6 cellular contexts compared by ENCODE assay signal in the genomic region with DNA sequence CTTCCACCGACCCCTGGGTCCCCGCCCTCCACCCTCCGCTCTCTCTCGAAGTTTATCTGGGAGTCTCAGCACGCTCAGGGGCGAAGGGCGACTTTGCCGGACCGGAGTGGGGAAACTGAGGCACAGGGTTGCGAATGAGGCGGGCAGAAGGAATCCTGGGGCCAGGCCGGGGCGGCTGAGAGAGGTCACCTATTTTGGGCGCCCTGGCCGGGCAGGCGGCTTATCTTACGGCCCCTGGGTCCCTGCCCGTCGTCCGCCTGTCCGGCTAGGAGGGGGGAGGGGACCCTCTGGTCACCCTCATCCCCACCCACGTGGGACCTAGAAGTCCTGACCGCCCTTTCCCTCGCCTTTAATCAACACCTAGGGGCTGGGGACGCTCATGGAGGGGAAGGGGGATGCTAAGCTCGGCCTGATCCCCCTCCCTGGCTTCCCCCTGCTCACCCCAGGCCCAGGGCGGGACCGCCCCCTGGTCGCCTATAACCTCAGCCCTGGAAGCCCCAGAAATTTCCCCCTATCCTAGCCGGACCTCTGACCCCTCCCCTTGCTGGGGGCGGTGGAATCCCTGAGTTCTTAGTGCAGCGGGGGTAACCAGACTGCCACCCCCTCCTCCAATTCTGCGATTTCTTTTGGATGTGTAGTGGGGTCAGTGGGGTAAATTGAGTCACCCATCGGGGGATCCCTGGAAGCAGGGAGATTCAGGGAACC. TPM values are rescaled to one million over a fixed set of nuclear protein-coding genes. Genes with fewer than 3 reads are reported as not detected.
DNase-seq lines count a peak whose midpoint lies in the region; ATAC-seq and TF ChIP-seq lines count a peak whose summit lies in the region.

No MANE protein-coding gene starts in this region.

- ATAC-seq in activated T-helper 17 cell treated with anti-CD3 and anti-CD28 coated beads, Interleukin-2, amount 50 U/mL, for 72 hours (replicated peaks), result no peak
- no peak for ATAC-seq in lung (ENCODE audit: insufficient read depth, low FRiP score)
- no peak for ATAC-seq in HG03280 (IDR thresholded peaks at IDR 0.05; ENCODE audit: unreplicated experiment)

- DNase-seq in HT-29 (ENCODE audit: low spot score), result peak; percentile 45
- DNase-seq in lung (ENCODE audit: low spot score), result no peak
- DNase-seq in NCI-H1105 treated with DMSO at 0.1 percent for 48 hours (lab: John Stamatoyannopoulos, UW), result no peak
- DNase-seq in kidney tubule cell (ENCODE audit: low spot score), result no peak

- H3K9me3 Mint-ChIP-seq in activated T-helper 17 cell treated with anti-CD3 and anti-CD28 coated beads, Interleukin-2, amount 50 U/mL, for 72 hours, result no peaks in the 10 kb centered on the region

- peaks cover 0 to 11% of the 10 kb centered on the region in 2 donors for H3K4me1 ChIP-seq in lung (ENCODE audit: control insufficient read depth in 2 of 2, insufficient read depth in 2 of 2, low read length in 2 of 2)

- no peak overlapping the region for H3K27ac Mint-ChIP-seq in activated T-helper 17 cell treated with anti-CD3 and anti-CD28 coated beads, Interleukin-2, amount 50 U/mL, for 72 hours

- H3K36me3 Mint-ChIP-seq in activated T-helper 17 cell treated with anti-CD3 and anti-CD28 coated beads, Interleukin-2, amount 50 U/mL, for 72 hours (ENCODE audit: low read depth), result peaks cover 64% of the 10 kb centered on the region

- H3K27ac ChIP-seq in lung (ENCODE audit: low read depth in 1 of 2, low read length in 1 of 2), result peak overlapping the region; percentile 84 to 88

- H3K4me1 Mint-ChIP-seq in activated T-helper 17 cell treated with anti-CD3 and anti-CD28 coated beads, Interleukin-2, amount 50 U/mL, for 72 hours, result peaks cover 23% of the 10 kb centered on the region

- H3K36me3 ChIP-seq in lung (ENCODE audit: control insufficient read depth in 2 of 2, insufficient read depth in 2 of 2, low read length in 2 of 2), result peaks cover 3 to 6% of the 10 kb centered on the region in 2 donors

- H3K27me3 ChIP-seq in lung (ENCODE audit: control insufficient read depth, insufficient read depth), result no peaks in the 10 kb centered on the region

- WGBS in lung, 2 donors, result 0 to 1% methylated on average over 26 to 34 of the region's 34 CpGs

- TF ChIP-seq CTCF in lung (IDR thresholded peaks at IDR 0.05; ENCODE audit: control extremely low read depth, extremely low read depth), result no peak

- H3K9me3 ChIP-seq in lung (ENCODE audit: control insufficient read depth in 2 of 2, insufficient read depth in 1 of 2, low read length in 1 of 2), result no peaks in the 10 kb centered on the region

- peak overlapping the region; percentile 86 for H3K4me3 ChIP-seq in lung

- H3K27me3 Mint-ChIP-seq in activated T-helper 17 cell treated with anti-CD3 and anti-CD28 coated beads, Interleukin-2, amount 50 U/mL, for 72 hours, result no peaks in the 10 kb centered on the region

- peak overlapping the region; percentile 94 for H3K4me3 Mint-ChIP-seq in activated T-helper 17 cell treated with anti-CD3 and anti-CD28 coated beads, Interleukin-2, amount 50 U/mL, for 72 hours

RNA-seq across cellular contexts. Expression of gene TRIP10, which starts 0.6 kb away (rescaled TPM):
- 63.7 and 65.7 TPM in 2 replicates for total RNA-seq in HT-29 (2014; rRNA removed; shearing (Covaris generic))
- total RNA-seq in activated T-helper 17 cell treated with anti-CD3 and anti-CD28 coated beads, Interleukin-2, amount 50 U/mL, for 72 hours, result 10 to 100 TPM; 38.0 to 99.4 TPM
- 10 to 100 TPM; 60.8 to 82.2 TPM for total RNA-seq in lung
- 10 to 100 TPM; 77.4 to 97.3 TPM for polyA plus RNA-seq in lung

RNA-seq across cellular contexts. Expression of gene GPR108, which starts 2.7 kb away (rescaled TPM):
- 43.8 and 74.2 TPM in 2 replicates for total RNA-seq in HT-29 (2014; rRNA removed; shearing (Covaris generic))
- total RNA-seq in activated T-helper 17 cell treated with anti-CD3 and anti-CD28 coated beads, Interleukin-2, amount 50 U/mL, for 72 hours, result 10 to 100 TPM; 49.8 to 64.7 TPM
- 10 to 100 TPM; 33.5 to 89.4 TPM for total RNA-seq in lung
- polyA plus RNA-seq in lung, result 10 to 100 TPM; 97.6 to 98.0 TPM

RNA-seq across cellular contexts. Expression of gene C3, which starts 19.6 kb away (rescaled TPM):
- 0.64 TPM in 1 of 2 replicates, not detected in the other for total RNA-seq in HT-29 (2014; rRNA removed; shearing (Covaris generic))
- total RNA-seq in activated T-helper 17 cell treated with anti-CD3 and anti-CD28 coated beads, Interleukin-2, amount 50 U/mL, for 72 hours, result 1 to 10 TPM in 1 of 2 donors, under 1 TPM in 1; 0.99 to 4.3 TPM
- total RNA-seq in lung, result 1,000 to 10,000 TPM; 1,072 to 1,612 TPM
- polyA plus RNA-seq in lung, result 1,000 to 10,000 TPM in 1 of 2 donors, 100 to 1,000 TPM in 1; 613 to 1,433 TPM

RNA-seq across cellular contexts. Expression of gene SH2D3A, which starts 27.2 kb away (rescaled TPM):
- 110 and 119 TPM in 2 replicates for total RNA-seq in HT-29 (2014; rRNA removed; shearing (Covaris generic))
- 10 to 100 TPM; 21.1 to 21.2 TPM for total RNA-seq in activated T-helper 17 cell treated with anti-CD3 and anti-CD28 coated beads, Interleukin-2, amount 50 U/mL, for 72 hours
- total RNA-seq in lung, result 10 to 100 TPM; 16.6 to 30.6 TPM
- 10 to 100 TPM; 21.2 to 24.2 TPM for polyA plus RNA-seq in lung

RNA-seq across cellular contexts. Expression of gene VAV1, which starts 32.5 kb away (rescaled TPM):
- total RNA-seq in HT-29 (2014; rRNA removed; shearing (Covaris generic)), result 0.15 and 0.57 TPM in 2 replicates
- total RNA-seq in activated T-helper 17 cell treated with anti-CD3 and anti-CD28 coated beads, Interleukin-2, amount 50 U/mL, for 72 hours, result 100 to 1,000 TPM; 110 to 114 TPM
- total RNA-seq in lung, result 10 to 100 TPM; 15.4 to 28.4 TPM
- polyA plus RNA-seq in lung, result 10 to 100 TPM in 1 of 2 donors, 1 to 10 TPM in 1; 8.7 to 60.8 TPM

Comparison
In these comparisons a context has a peak if more than half of its experiments do, and no peak if none do; other contexts are left out.
1. RNA of gene C3, which starts 19.6 kb away (total RNA-seq): 1,072 to 1,612 TPM in lung; 0.99 to 4.3 TPM in activated T-helper 17 cell treated with anti-CD3 and anti-CD28 coated beads, Interleukin-2, amount 50 U/mL, for 72 hours and 0.64 TPM in HT-29; every median in the first group is over 100 times any median in the second.